ENCODE assay signal across 11 cellular contexts in the genomic region with DNA sequence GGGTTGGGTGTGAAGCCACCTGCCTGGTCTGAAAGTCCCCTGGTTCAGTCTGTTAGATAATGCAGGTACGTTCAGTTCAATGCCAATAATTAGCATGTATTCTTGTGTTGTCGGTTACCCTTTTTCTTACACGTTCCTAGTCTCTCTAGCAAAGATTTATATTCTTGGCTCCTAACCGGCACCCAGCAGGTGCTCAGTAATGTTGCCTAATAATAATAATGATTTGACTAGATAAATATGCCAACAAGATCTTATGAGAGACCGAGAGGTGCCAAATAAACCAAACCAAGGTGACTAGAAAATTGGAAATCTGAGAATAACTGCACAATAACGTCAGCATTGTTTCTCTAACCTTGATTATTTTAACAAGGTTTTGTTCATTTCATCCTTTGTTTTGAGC. TPM values are rescaled to one million over a fixed set of nuclear protein-coding genes. Genes with fewer than 3 reads are reported as not detected.
A peak's percentile ranks its signal among the peaks of the same experiment; 100 is the strongest.
DNase-seq lines count a peak whose midpoint lies in the region; ATAC-seq and TF ChIP-seq lines count a peak whose summit lies in the region.
"Had no signal": no experiment of that assay in that cellular context is flagged by ENCODE, and none has a peak within 500 bp of the region (broad histone marks: within the 10 kb centered on the region; RNA-seq: fewer than 3 reads in every experiment).

No MANE protein-coding gene starts in this region.

- TF ChIP-seq CTCF in SK-N-SH (IDR thresholded peaks at IDR 0.05) = no peak
- no peak for TF ChIP-seq CTCF in MM.1S (IDR thresholded peaks at IDR 0.05; ENCODE audit: low read length)
- TF ChIP-seq CTCF in brain (conservative IDR thresholded peaks at IDR 0.05) = no peak
- no peak for TF ChIP-seq CTCF in parathyroid adenoma (IDR thresholded peaks at IDR 0.05)
- no peak for TF ChIP-seq CTCF in WERI-Rb-1 (IDR thresholded peaks at IDR 0.05; ENCODE audit: low read depth, low read length)

- H3K9me3 ChIP-seq in SK-N-SH = no peaks in the 10 kb centered on the region
- H3K9me3 ChIP-seq in MM.1S (replicated peaks; ENCODE audit: insufficient read depth, low read length) = no peaks in the 10 kb centered on the region
- no peaks in the 10 kb centered on the region for H3K9me3 ChIP-seq in parathyroid adenoma (ENCODE audit: control insufficient read depth, low read length)
- no peaks in the 10 kb centered on the region for H3K9me3 ChIP-seq in WERI-Rb-1 (ENCODE audit: severe bottlenecking)
- H3K9me3 ChIP-seq: transverse colon had no signal

- TF ChIP-seq RAD21 in SK-N-SH (IDR thresholded peaks at IDR 0.05; ENCODE audit: low read length) = no peak

- peaks cover 60% of the 10 kb centered on the region for H3K4me1 Mint-ChIP-seq in brain

- intact Hi-C loops in left colon (cut with DNase I, micrococcal nuclease) = no loop called here

- CTCF ChIA-PET in SK-N-SH (lab: Yijun Ruan, JAX) = interaction anchor here (1.1 to 1.5 kb wide), 4 partner anchors 25 to 170 kb away, joined by 3 to 6 read pairs (median 5); no protein-coding TSS in a partner anchor

- 93% methylated on average over 6 of the region's 6 CpGs for WGBS in SK-N-SH (ENCODE audit: low lambda C conversion rate)

- H3K9me2 ChIP-seq in SK-N-SH (no peaks in the 10 kb centered on the region), MM.1S (replicated peaks; ENCODE audit: insufficient read depth, low read length) (no peaks in the 10 kb centered on the region)

- H2AFZ ChIP-seq in SK-N-SH (ENCODE audit: low read depth) (peak overlapping the region; percentile 76), MM.1S (ENCODE audit: low read length) (peak overlapping the region; percentile 88; the same call in 1 of the 2 replicates), parathyroid adenoma (peak overlapping the region; percentile 70)

- ATAC-seq in SK-N-SH treated with all-trans-retinoic acid at 6 μM for 48 hours = no peak
- ATAC-seq in left colon = no peak

- H3K4me3 Mint-ChIP-seq in brain = peak overlapping the region; percentile 91 to 99 (median 95)

- H4K20me1 ChIP-seq in SK-N-SH (ENCODE audit: insufficient read depth) = no peaks in the 10 kb centered on the region
- no peaks in the 10 kb centered on the region for H4K20me1 ChIP-seq in MM.1S (ENCODE audit: insufficient read depth, low read length)

- peaks cover 20% of the 10 kb centered on the region for H3K36me3 Mint-ChIP-seq in brain

- H3K9ac ChIP-seq in SK-N-SH = no peak overlapping the region
- H3K9ac ChIP-seq in MM.1S (ENCODE audit: low read length) = no peak overlapping the region
- no peak overlapping the region for H3K9ac ChIP-seq in parathyroid adenoma

- H3F3A ChIP-seq in SK-N-SH (replicated peaks; ENCODE audit: insufficient read depth) = no peaks in the 10 kb centered on the region
- no peaks in the 10 kb centered on the region for H3F3A ChIP-seq in MM.1S (ENCODE audit: insufficient read depth, low read length)

- H3K27ac Mint-ChIP-seq in brain = peak overlapping the region; percentile 68 to 98 (median 96)

- no peak overlapping the region for H3K4me3 ChIP-seq in SK-N-SH (ENCODE audit: low read depth in 2 of 2, low read length in 1 of 2)
- H3K4me3 ChIP-seq in MM.1S (ENCODE audit: low read length) = no peak overlapping the region
- no peak overlapping the region for H3K4me3 ChIP-seq in parathyroid adenoma (ENCODE audit: low read depth, low read length)
- no peak overlapping the region for H3K4me3 ChIP-seq in WERI-Rb-1 (ENCODE audit: low read depth, low read length)

- H3K79me2 ChIP-seq in SK-N-SH (ENCODE audit: insufficient read depth) (peaks cover 7% of the 10 kb centered on the region), MM.1S (ENCODE audit: low read length) (0 out of 2 replicates have a peak, but pooled peaks cover 4% of the 10 kb centered on the region), parathyroid adenoma (no peaks in the 10 kb centered on the region)

- H3K4me1 ChIP-seq in SK-N-SH (ENCODE audit: control insufficient read depth in 1 of 2, insufficient read depth in 2 of 2, low read depth in 1 of 2, low read length in 1 of 2) (peaks cover 7 to 24% of the 10 kb centered on the region in 2 experiments; a peak in 3 of 4 replicates), MM.1S (ENCODE audit: low read length) (peaks cover 10% of the 10 kb centered on the region), parathyroid adenoma (no peaks in the 10 kb centered on the region)

- no peak for TF ChIP-seq EP300 in SK-N-SH (IDR thresholded peaks at IDR 0.05; ENCODE audit: borderline replicate concordance in 1 of 2, low read depth in 1 of 2, low read length in 1 of 2)

- POLR2A ChIA-PET in SK-N-SH (lab: Yijun Ruan, JAX) = no interaction called here

- H3K27me3 Mint-ChIP-seq in brain = no peaks in the 10 kb centered on the region

- no peaks in the 10 kb centered on the region for H3K27me3 ChIP-seq in SK-N-SH (ENCODE audit: insufficient read depth)
- H3K27me3 ChIP-seq in MM.1S (replicated peaks; ENCODE audit: insufficient read depth, low read length) = no peaks in the 10 kb centered on the region
- H3K27me3 ChIP-seq in parathyroid adenoma (ENCODE audit: control insufficient read depth, insufficient read depth, low read length) = no peaks in the 10 kb centered on the region
- no peaks in the 10 kb centered on the region for H3K27me3 ChIP-seq in WERI-Rb-1 (ENCODE audit: insufficient read depth, low read depth, severe bottlenecking)
- H3K27me3 ChIP-seq: transverse colon had no signal

- H3K36me3 ChIP-seq in SK-N-SH (replicated peaks in 1 of 2; ENCODE audit: control insufficient read depth in 1 of 2, insufficient read depth in 2 of 2, low read length in 1 of 2) (peaks cover 24 to 28% of the 10 kb centered on the region in 2 experiments), MM.1S (replicated peaks; ENCODE audit: insufficient read depth, low read length) (no peaks in the 10 kb centered on the region), parathyroid adenoma (ENCODE audit: control insufficient read depth, insufficient read depth, low read length) (no peaks in the 10 kb centered on the region), WERI-Rb-1 (no peaks in the 10 kb centered on the region; the same call in 1 of the 2 replicates)
- H3K36me3 ChIP-seq: transverse colon had no signal

- H3K27ac ChIP-seq in SK-N-SH (ENCODE audit: low read depth in 2 of 2, low read length in 1 of 2) (no peak overlapping the region; a peak in 1 of 4 replicates), MM.1S (ENCODE audit: low read length) (no peak overlapping the region), parathyroid adenoma (no peak overlapping the region), WERI-Rb-1 (no peak overlapping the region)

- DNase-seq in SK-N-SH (no peak), MM.1S (no peak), WERI-Rb-1 (no peak), anterior cingulate cortex (lab: John Stamatoyannopoulos, UW) (no peak), left colon (no peak)
- DNase-seq: activated T-cell treated with anti-CD3 and anti-CD28 coated beads, Interleukin-2, amount 50 U/mL, for 1 hour; HCEC 1CT; transverse colon had no signal

- H3K4me2 ChIP-seq in SK-N-SH (no peak overlapping the region), MM.1S (ENCODE audit: low read depth, low read length) (no peak overlapping the region), parathyroid adenoma (ENCODE audit: low read length) (no peak overlapping the region)

- H3K9me3 Mint-ChIP-seq in brain = peaks cover 0 to 2% (median 0%) of the 10 kb centered on the region in 5 experiments

TF ChIP-seq in SK-N-SH, 30 proteins besides CTCF, POLR2A, EP300 and RAD21 (continues in another document):
- no peak for TF ChIP-seq NRF1 (IDR thresholded peaks at IDR 0.05; ENCODE audit: low read depth, low read length)

TF ChIP-seq in SK-N-SH treated with all-trans-retinoic acid at 6 μM for 48 hours, 23 proteins besides CTCF, POLR2A, EP300 and RAD21 (continues in another document):
- no peak for TF ChIP-seq CSDC2 (CRISPR knock-in tag; IDR thresholded peaks at IDR 0.05)
- TF ChIP-seq CREB5 (CRISPR knock-in tag; IDR thresholded peaks at IDR 0.05; ENCODE audit: low read depth) = no peak

RNA-seq across cellular contexts. Expression of gene SMIM30, which starts 1.1 kb away (rescaled TPM):
- 46.5 and 68.8 TPM in 2 replicates for polyA plus RNA-seq in SK-N-SH (2012; rRNA removed)
- polyA plus RNA-seq in SK-N-SH (2012; cell fraction: cytosol; rRNA removed) = 83.9 and 98.6 TPM in 2 replicates
- polyA plus RNA-seq in SK-N-SH (2012; cell fraction: nucleus; rRNA removed) = 11.7 and 19.9 TPM in 2 replicates
- 32.9 TPM for polyA plus RNA-seq in brain (ENCODE audit: insufficient read depth, low read depth, low replicate concordance)
- 10 to 100 TPM; 24.8 to 25.7 TPM for total RNA-seq in left colon

RNA-seq across cellular contexts. Expression of gene GPR85, which starts 32.8 kb away (rescaled TPM):
- 2.9 and 4.3 TPM in 2 replicates for polyA plus RNA-seq in SK-N-SH (2012; rRNA removed)
- polyA plus RNA-seq in SK-N-SH (2012; cell fraction: cytosol; rRNA removed) = 4.0 and 4.8 TPM in 2 replicates
- 1.5 and 3.5 TPM in 2 replicates for polyA plus RNA-seq in SK-N-SH (2012; cell fraction: nucleus; rRNA removed)
- 6.7 TPM for polyA plus RNA-seq in brain (ENCODE audit: insufficient read depth, low read depth, low replicate concordance)
- total RNA-seq in left colon = under 1 TPM in 1 of 2 donors, not detected in 1; 0.75 TPM
